In genomic region chr19:31318790-31319189, GRCh38 we compare ENCODE assay signal across 24 cellular contexts.
"Had no signal": no experiment of that assay in that cellular context is flagged by ENCODE, and none has a peak within 500 bp of the region (broad histone marks: within the 10 kb centered on the region; RNA-seq: fewer than 3 reads in every experiment).

No MANE protein-coding gene starts in this region.

- H3K4me3 Mint-ChIP-seq: activated T-helper 17 cell treated with anti-CD3 and anti-CD28 coated beads, Interleukin-2, amount 50 U/mL, for 72 hours; naive B cell; neural crest cell; T-cell; T-helper 2 cell treated with Interferon-gamma antibody and Interleukin-4, amounts not matched to agents 5 μg/mL and 100 μg/mL, for 36 hours had no signal

- H3K4me1 Mint-ChIP-seq: activated T-helper 17 cell treated with anti-CD3 and anti-CD28 coated beads, Interleukin-2, amount 50 U/mL, for 72 hours; naive B cell; T-cell had no signal

- H3K4me3 ChIP-seq: esophagus muscularis mucosa, gastrocnemius medialis, thyroid gland had no signal

- FAIRE-seq: TTC549 had no signal

- ATAC-seq: activated naive CD4-positive, alpha-beta T cell treated with anti-CD3 and anti-CD28 coated beads, Interleukin-2, amount 50 U/mL, for 72 hours; activated T-helper 17 cell treated with anti-CD3 and anti-CD28 coated beads, Interleukin-2, amount 50 U/mL, for 72 hours; gastrocnemius medialis; left cardiac atrium; stimulated activated naive CD8-positive, alpha-beta T cell treated with anti-CD3 and anti-CD28 coated beads, Interleukin-15, Interleukin-2, amounts not matched to agents 100 U/mL and 50 U/mL, for 24 hours; T-cell had no signal

- H3K9me3 ChIP-seq: esophagus muscularis mucosa, gastrocnemius medialis, thyroid gland had no signal

- H3K27ac Mint-ChIP-seq: activated naive CD4-positive, alpha-beta T cell treated with anti-CD3 and anti-CD28 coated beads, Interleukin-2, amount 50 U/mL, for 72 hours; activated T-helper 17 cell treated with anti-CD3 and anti-CD28 coated beads, Interleukin-2, amount 50 U/mL, for 72 hours; naive B cell; T-cell; T-helper 2 cell treated with Interferon-gamma antibody and Interleukin-4, amounts not matched to agents 5 μg/mL and 100 μg/mL, for 36 hours had no signal

- H3K27me3 ChIP-seq: brain microvascular endothelial cell, esophagus muscularis mucosa, thyroid gland had no signal

- H3K27me3 Mint-ChIP-seq: activated T-helper 17 cell treated with anti-CD3 and anti-CD28 coated beads, Interleukin-2, amount 50 U/mL, for 72 hours had no signal

- H3K27ac ChIP-seq: brain microvascular endothelial cell, esophagus muscularis mucosa, gastrocnemius medialis, thyroid gland, WERI-Rb-1 had no signal

- DNase-seq: activated CD4-positive, alpha-beta T cell treated with anti-CD3 and anti-CD28 coated beads for 1 hour; activated CD4-positive, alpha-beta T cell treated with anti-CD3 and anti-CD28 coated beads, Interleukin-2, amount 50 U/mL, for 1 hour; activated T-cell treated with anti-CD3 and anti-CD28 coated beads, Interleukin-2, amount 50 U/mL, for 1 hour; aorta; brain microvascular endothelial cell; central memory CD4-positive, alpha-beta T cell; dermis blood vessel endothelial cell; effector memory CD4-positive, alpha-beta T cell; gastrocnemius medialis; hypothalamus; left cardiac atrium; naive B cell; retina; stimulated activated CD4-positive, alpha-beta T cell treated with anti-CD3 and anti-CD28 coated beads, Interleukin-4, amount 100 ng/mL, for 24 hours; stimulated activated naive CD8-positive, alpha-beta T cell treated with anti-CD3 and anti-CD28 coated beads, Interleukin-15, Interleukin-2, amounts not matched to agents 100 U/mL and 50 U/mL, for 24 hours; T-cell; thyroid gland; WERI-Rb-1 had no signal

- H3K9me3 Mint-ChIP-seq: activated naive CD4-positive, alpha-beta T cell treated with anti-CD3 and anti-CD28 coated beads, Interleukin-2, amount 50 U/mL, for 72 hours; activated T-helper 17 cell treated with anti-CD3 and anti-CD28 coated beads, Interleukin-2, amount 50 U/mL, for 72 hours; naive B cell; neural crest cell; T-cell; T-helper 2 cell treated with Interferon-gamma antibody and Interleukin-4, amounts not matched to agents 5 μg/mL and 100 μg/mL, for 36 hours had no signal

- H3K36me3 ChIP-seq: brain microvascular endothelial cell, esophagus muscularis mucosa, gastrocnemius medialis, thyroid gland, WERI-Rb-1 had no signal

- H3K36me3 Mint-ChIP-seq: activated naive CD4-positive, alpha-beta T cell treated with anti-CD3 and anti-CD28 coated beads, Interleukin-2, amount 50 U/mL, for 72 hours; naive B cell; T-cell had no signal
